Comparison of ENCODE assay signal across 6 cellular contexts in the genomic region with DNA sequence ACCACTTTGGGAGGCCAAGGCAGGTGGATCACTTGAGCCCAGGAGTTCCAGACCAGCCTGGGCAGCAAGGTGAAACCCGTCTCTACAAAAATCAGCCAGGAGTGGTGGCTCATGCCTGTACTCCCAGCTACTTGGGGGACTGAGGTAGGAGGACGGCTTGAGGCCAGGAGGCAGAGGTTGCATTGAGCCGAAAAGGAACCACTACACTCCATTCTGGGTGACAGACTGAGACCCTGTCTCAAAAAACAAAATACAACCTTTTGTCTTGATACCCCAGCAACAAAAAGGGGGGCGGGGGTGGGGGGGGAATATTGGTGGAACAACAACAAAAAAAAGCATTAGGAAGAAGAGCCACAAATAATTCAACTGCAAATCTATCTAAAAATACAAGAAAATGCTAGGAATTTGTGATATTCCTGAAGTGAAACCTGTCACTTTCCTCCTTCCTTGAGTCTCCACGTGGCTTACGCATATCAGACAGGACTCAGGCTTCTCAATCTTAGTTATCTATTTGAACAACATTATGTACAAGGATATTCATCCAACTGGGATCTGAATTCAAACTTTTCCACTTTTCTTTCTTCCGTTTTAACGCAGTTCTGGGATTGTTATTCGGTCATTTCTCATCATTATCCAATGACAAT. TPM values are rescaled to one million over a fixed set of nuclear protein-coding genes. Genes with fewer than 3 reads are reported as not detected.
DNase-seq lines count a peak whose midpoint lies in the region; ATAC-seq and TF ChIP-seq lines count a peak whose summit lies in the region.

No MANE protein-coding gene starts in this region.

- peaks cover 0 to 23% (median 11%) of the 10 kb centered on the region in 12 donors for H3K4me1 ChIP-seq in heart left ventricle
- no peaks in the 10 kb centered on the region for H3K4me1 ChIP-seq in esophagus (ENCODE audit: control insufficient read depth in 2 of 2, insufficient read depth in 2 of 2, low read length in 1 of 2)
- peaks cover 13% of the 10 kb centered on the region for H3K4me1 ChIP-seq in suprapubic skin

- H3K27me3 ChIP-seq in heart left ventricle (no peaks in the 10 kb centered on the region), esophagus (ENCODE audit: control insufficient read depth in 1 of 2, insufficient read depth in 2 of 2, low read length in 2 of 2) (no peaks in the 10 kb centered on the region), suprapubic skin (no peaks in the 10 kb centered on the region)

- H3K27ac ChIP-seq in heart left ventricle: peak overlapping the region; percentile 85 to 99 (median 93)
- H3K27ac ChIP-seq in esophagus (ENCODE audit: low read depth in 2 of 2, low read length in 1 of 2): peak overlapping the region; percentile 17 to 95
- H3K27ac ChIP-seq in suprapubic skin: peak overlapping the region; percentile 98

- intact Hi-C loops in heart left ventricle (cut with DNase I): loop anchor here in 1 of 10 donors (2.0 kb wide), 1 partner anchor 23 kb away; no protein-coding TSS in a partner anchor
- intact Hi-C loops in Right ventricle myocardium inferior (cut with DNase I): no loop called here

- DNase-seq in heart left ventricle (no peak), Right ventricle myocardium inferior (ENCODE audit: missing footprints) (no peak), suprapubic skin (ENCODE audit: low spot score in 2 of 2) (no peak)

- ATAC-seq in heart left ventricle: no peak
- no peak for ATAC-seq in Right ventricle myocardium inferior
- ATAC-seq in GM21367 (IDR thresholded peaks at IDR 0.05; ENCODE audit: unreplicated experiment): no peak
- no peak for ATAC-seq in HG03342 (IDR thresholded peaks at IDR 0.05; ENCODE audit: unreplicated experiment)

- TF ChIP-seq EP300 in suprapubic skin (IDR thresholded peaks at IDR 0.05): no peak

- TF ChIP-seq CTCF in heart left ventricle (IDR thresholded peaks at IDR 0.05): no peak
- no peak for TF ChIP-seq CTCF in suprapubic skin (IDR thresholded peaks at IDR 0.05)

- H3K4me3 ChIP-seq in heart left ventricle (peak overlapping the region; percentile 40 to 93 (median 72)), esophagus (ENCODE audit: low read depth in 1 of 2, low read length in 2 of 2) (peak overlapping the region; percentile 55 to 90), suprapubic skin (peak overlapping the region; percentile 84)

- 25 to 38% (median 32%) methylated on average over 9 of the region's 9 CpGs for WGBS in heart left ventricle, 4 donors
- WGBS in esophagus, 2 donors: 29% methylated on average over 9 of the region's 9 CpGs
- WGBS in suprapubic skin: 26% methylated on average over 9 of the region's 9 CpGs

- H3K36me3 ChIP-seq in heart left ventricle (peaks cover 0 to 14% (median under 1%) of the 10 kb centered on the region in 9 donors), esophagus (ENCODE audit: control insufficient read depth in 2 of 2, insufficient read depth in 2 of 2, low read length in 1 of 2) (peaks cover 0 to 4% of the 10 kb centered on the region in 2 donors), suprapubic skin (no peaks in the 10 kb centered on the region)

- no peaks in the 10 kb centered on the region for H3K9me3 ChIP-seq in heart left ventricle
- H3K9me3 ChIP-seq in esophagus (ENCODE audit: control insufficient read depth in 2 of 2, insufficient read depth in 1 of 2, low read depth in 1 of 2, low read length in 1 of 2): no peaks in the 10 kb centered on the region
- no peaks in the 10 kb centered on the region for H3K9me3 ChIP-seq in suprapubic skin

- TF ChIP-seq POLR2A in heart left ventricle (IDR thresholded peaks at IDR 0.05): no peak
- TF ChIP-seq POLR2A in suprapubic skin (IDR thresholded peaks at IDR 0.05): no peak

RNA-seq across cellular contexts. Expression of a gene that starts 1.2 kb away (rescaled TPM):
- total RNA-seq in heart left ventricle: 100 to 1,000 TPM in 1 of 9 donors, 10 to 100 TPM in 8; 33.1 to 102 (median 61.9) TPM
- polyA plus RNA-seq in heart left ventricle: 10 to 100 TPM; 12.7 to 24.5 TPM
- 56.7 TPM for total RNA-seq in Right ventricle myocardium inferior
- polyA plus RNA-seq in esophagus: 10 to 100 TPM; 10.4 to 12.4 TPM
- 10 to 100 TPM; 43.4 to 97.6 (median 65.1) TPM for total RNA-seq in suprapubic skin

RNA-seq across cellular contexts. Expression of a gene that starts 5.0 kb away (rescaled TPM):
- total RNA-seq in heart left ventricle (under 1 TPM in 1 of 9 donors, not detected in 8; 0.27 TPM), Right ventricle myocardium inferior (not detected), suprapubic skin (not detected)
- polyA plus RNA-seq in heart left ventricle (under 1 TPM in 1 of 2 donors, not detected in 1; 0.03 TPM), esophagus (under 1 TPM in 1 of 2 donors, not detected in 1; 0.01 TPM)

RNA-seq across cellular contexts. Expression of a gene that starts 25.5 kb away (rescaled TPM):
- under 1 TPM in 1 of 9 donors, not detected in 8; 0.64 TPM for total RNA-seq in heart left ventricle
- polyA plus RNA-seq in heart left ventricle: under 1 TPM in 1 of 2 donors, not detected in 1; 0.03 TPM
- total RNA-seq in Right ventricle myocardium inferior: not detected
- polyA plus RNA-seq in esophagus: under 1 TPM in 1 of 2 donors, not detected in 1; 0.01 TPM
- total RNA-seq in suprapubic skin: under 1 TPM in 1 of 4 donors, not detected in 3; 0.56 TPM

RNA-seq across cellular contexts. Expression of a gene that starts 30.0 kb away (rescaled TPM):
- total RNA-seq in heart left ventricle: 1 to 10 TPM in 4 of 9 donors, under 1 TPM in 5; 0.19 to 2.6 (median 0.83) TPM
- under 1 TPM; 0.08 to 0.97 TPM for polyA plus RNA-seq in heart left ventricle
- total RNA-seq in Right ventricle myocardium inferior: 0.92 TPM
- under 1 TPM; 0.16 to 0.28 TPM for polyA plus RNA-seq in esophagus
- total RNA-seq in suprapubic skin: 1 to 10 TPM in 2 of 4 donors, under 1 TPM in 1, not detected in 1; 0.51 to 2.9 (median 2.0) TPM

RNA-seq across cellular contexts. Expression of a gene that starts 50.1 kb away (rescaled TPM):
- 10 to 100 TPM in 2 of 9 donors, 1 to 10 TPM in 7; 2.2 to 33.4 (median 3.9) TPM for total RNA-seq in heart left ventricle
- polyA plus RNA-seq in heart left ventricle: 1 to 10 TPM; 1.7 to 3.4 TPM
- 6.4 TPM for total RNA-seq in Right ventricle myocardium inferior
- 1 to 10 TPM; 4.3 to 9.2 TPM for polyA plus RNA-seq in esophagus
- total RNA-seq in suprapubic skin: 1 to 10 TPM; 5.4 to 7.4 (median 5.9) TPM
